In genomic region chr22:19868773-19869471, GRCh38 we compare ENCODE assay signal across 12 cellular contexts. TPM values are rescaled to one million over a fixed set of nuclear protein-coding genes. Genes with fewer than 3 reads are reported as not detected.
DNase-seq lines count a peak whose midpoint lies in the region; ATAC-seq, FAIRE-seq and TF ChIP-seq lines count a peak whose summit lies in the region.
"Had no signal": no experiment of that assay in that cellular context is flagged by ENCODE, and none has a peak within 500 bp of the region (broad histone marks: within the 10 kb centered on the region; RNA-seq: fewer than 3 reads in every experiment).

No MANE protein-coding gene starts in this region.

- peak; percentile 95 for FAIRE-seq in keratinocyte (lab: Jason Lieb, UNC)
- FAIRE-seq: A549 had no signal

- peak overlapping the region; percentile 62 for H3K4me2 ChIP-seq in keratinocyte (ENCODE audit: control insufficient read depth, extremely low read depth, insufficient read depth, low read depth, low read length)
- H3K4me2 ChIP-seq: A549 had no signal

- DNase-seq in activated CD4-positive, alpha-beta T cell treated with anti-CD3 and anti-CD28 coated beads for 1 hour, result peak; percentile 7
- DNase-seq in activated CD4-positive, alpha-beta T cell treated with anti-CD3 and anti-CD28 coated beads for 36 hours, result no peak
- DNase-seq in keratinocyte (ENCODE audit: low read depth, low spot score) (no peak), progenitor cell of endocrine pancreas (ENCODE audit: low spot score, unreplicated experiment) (no peak), HT-29 (ENCODE audit: low spot score) (no peak)
- DNase-seq in stimulated activated effector memory CD8-positive, alpha-beta T cell treated with anti-CD3 and anti-CD28 coated beads, Interleukin-12 subunit alpha, Interleukin-12 subunit beta, amount 100 ng/mL, for 72 hours (ENCODE audit: low spot score in 2 of 2), result no peak
- DNase-seq: effector memory CD4-positive, alpha-beta T cell; NCI-H1436; nephron progenitor cell had no signal

- intact Hi-C loops in activated CD4-positive, alpha-beta T cell treated with anti-CD3 and anti-CD28 coated beads for 36 hours (cut with DNase I, micrococcal nuclease), result no loop called here

- peaks cover 21% of the 10 kb centered on the region for H3K4me1 ChIP-seq in keratinocyte (ENCODE audit: control insufficient read depth, extremely low read depth, insufficient read depth, low read length)
- H3K4me1 ChIP-seq: A549 had no signal

- H3K9me3 Mint-ChIP-seq in activated CD4-positive, alpha-beta T cell treated with anti-CD3 and anti-CD28 coated beads for 36 hours (ENCODE audit: low read depth), result no peaks in the 10 kb centered on the region
- no peaks in the 10 kb centered on the region for H3K9me3 Mint-ChIP-seq in activated T-helper 17 cell treated with anti-CD3 and anti-CD28 coated beads, Interleukin-2, amount 50 U/mL, for 72 hours
- H3K9me3 Mint-ChIP-seq in stimulated activated effector memory CD8-positive, alpha-beta T cell treated with anti-CD3 and anti-CD28 coated beads, Interleukin-12 subunit alpha, Interleukin-12 subunit beta, amount 100 ng/mL, for 72 hours, result no peaks in the 10 kb centered on the region
- no peaks in the 10 kb centered on the region for H3K9me3 Mint-ChIP-seq in progenitor cell of endocrine pancreas (ENCODE audit: low read depth)
- H3K9me3 Mint-ChIP-seq: nephron progenitor cell had no signal

- H3K27ac Mint-ChIP-seq in activated CD4-positive, alpha-beta T cell treated with anti-CD3 and anti-CD28 coated beads for 36 hours, result no peak overlapping the region
- H3K27ac Mint-ChIP-seq in activated T-helper 17 cell treated with anti-CD3 and anti-CD28 coated beads, Interleukin-2, amount 50 U/mL, for 72 hours, result peak overlapping the region; percentile 36
- peak overlapping the region; percentile 35 for H3K27ac Mint-ChIP-seq in stimulated activated effector memory CD8-positive, alpha-beta T cell treated with anti-CD3 and anti-CD28 coated beads, Interleukin-12 subunit alpha, Interleukin-12 subunit beta, amount 100 ng/mL, for 72 hours
- H3K27ac Mint-ChIP-seq in progenitor cell of endocrine pancreas, result no peak overlapping the region
- H3K27ac Mint-ChIP-seq: nephron progenitor cell had no signal

- no peaks in the 10 kb centered on the region for H3K36me3 Mint-ChIP-seq in activated CD4-positive, alpha-beta T cell treated with anti-CD3 and anti-CD28 coated beads for 36 hours (ENCODE audit: low read depth)
- no peaks in the 10 kb centered on the region for H3K36me3 Mint-ChIP-seq in activated T-helper 17 cell treated with anti-CD3 and anti-CD28 coated beads, Interleukin-2, amount 50 U/mL, for 72 hours (ENCODE audit: low read depth)
- no peaks in the 10 kb centered on the region for H3K36me3 Mint-ChIP-seq in stimulated activated effector memory CD8-positive, alpha-beta T cell treated with anti-CD3 and anti-CD28 coated beads, Interleukin-12 subunit alpha, Interleukin-12 subunit beta, amount 100 ng/mL, for 72 hours
- no peaks in the 10 kb centered on the region for H3K36me3 Mint-ChIP-seq in progenitor cell of endocrine pancreas (ENCODE audit: insufficient read depth)

- ATAC-seq in activated CD4-positive, alpha-beta T cell treated with anti-CD3 and anti-CD28 coated beads for 36 hours, result no peak
- no peak for ATAC-seq in activated T-helper 17 cell treated with anti-CD3 and anti-CD28 coated beads, Interleukin-2, amount 50 U/mL, for 72 hours (replicated peaks)
- no peak for ATAC-seq in stimulated activated effector memory CD8-positive, alpha-beta T cell treated with anti-CD3 and anti-CD28 coated beads, Interleukin-12 subunit alpha, Interleukin-12 subunit beta, amount 100 ng/mL, for 72 hours
- ATAC-seq in GM21717 (IDR thresholded peaks at IDR 0.05; ENCODE audit: unreplicated experiment), result no peak
- ATAC-seq: A549 had no signal

- H3K4me3 Mint-ChIP-seq in activated CD4-positive, alpha-beta T cell treated with anti-CD3 and anti-CD28 coated beads for 36 hours, result no peak overlapping the region
- H3K4me3 Mint-ChIP-seq in activated T-helper 17 cell treated with anti-CD3 and anti-CD28 coated beads, Interleukin-2, amount 50 U/mL, for 72 hours, result no peak overlapping the region
- no peak overlapping the region for H3K4me3 Mint-ChIP-seq in stimulated activated effector memory CD8-positive, alpha-beta T cell treated with anti-CD3 and anti-CD28 coated beads, Interleukin-12 subunit alpha, Interleukin-12 subunit beta, amount 100 ng/mL, for 72 hours
- H3K4me3 Mint-ChIP-seq in progenitor cell of endocrine pancreas (ENCODE audit: low read depth), result no peak overlapping the region
- H3K4me3 Mint-ChIP-seq: nephron progenitor cell had no signal

- no peaks in the 10 kb centered on the region for H3K36me3 ChIP-seq in keratinocyte (ENCODE audit: control insufficient read depth in 2 of 2, extremely low read depth in 1 of 2, insufficient read depth in 2 of 2, low read length in 2 of 2)

- CTCF ChIA-PET in activated CD4-positive, alpha-beta T cell treated with anti-CD3 and anti-CD28 coated beads for 36 hours (lab: Charles Lee), result interaction anchor here (0.6 kb wide), 1 partner anchor 145 kb away, joined by 3 read pairs; the partner anchor contains the start of gene GP1BB

- H3K79me2 ChIP-seq in keratinocyte (ENCODE audit: control insufficient read depth, insufficient read depth, low read length), result no peaks in the 10 kb centered on the region

- no peaks in the 10 kb centered on the region for H4K20me1 ChIP-seq in keratinocyte (ENCODE audit: control insufficient read depth, extremely low read depth, insufficient read depth, low read length)

- H3K27ac ChIP-seq in keratinocyte (ENCODE audit: control insufficient read depth, insufficient read depth, low read length), result peak overlapping the region; percentile 33
- H3K27ac ChIP-seq: A549 had no signal

- POLR2A ChIA-PET in activated CD4-positive, alpha-beta T cell treated with anti-CD3 and anti-CD28 coated beads for 36 hours (lab: Charles Lee), result no interaction called here

- H2AFZ ChIP-seq in keratinocyte (ENCODE audit: control insufficient read depth, low read length), result peak overlapping the region; percentile 82

- H3K4me3 ChIP-seq in keratinocyte (ENCODE audit: control insufficient read depth in 2 of 3, extremely low read depth in 1 of 3, insufficient read depth in 2 of 3, low read depth in 1 of 3, low read length in 3 of 3), result peak overlapping the region in 1 of 3 experiments; percentile 27
- H3K4me3 ChIP-seq: A549 had no signal

- no peaks in the 10 kb centered on the region for H3K9me1 ChIP-seq in keratinocyte (ENCODE audit: control insufficient read depth, extremely low read depth, insufficient read depth, low read length)

- TF ChIP-seq CTCF in keratinocyte (optimal IDR thresholded peaks at IDR 0.05 in 1 of 3, IDR thresholded peaks at IDR 0.05 in 1 of 3, conservative IDR thresholded peaks at IDR 0.05 in 1 of 3; ENCODE audit: extremely low read depth in 1 of 3, insufficient read depth in 2 of 3, low read length in 3 of 3) (no peak), progenitor cell of endocrine pancreas (IDR thresholded peaks at IDR 0.05; ENCODE audit: unreplicated experiment) (no peak)

- no peaks in the 10 kb centered on the region for H3K27me3 ChIP-seq in keratinocyte (ENCODE audit: control insufficient read depth, extremely low read depth, insufficient read depth, low read length)

- H3K4me1 Mint-ChIP-seq in activated CD4-positive, alpha-beta T cell treated with anti-CD3 and anti-CD28 coated beads for 36 hours, result peaks cover under 1% of the 10 kb centered on the region
- no peaks in the 10 kb centered on the region for H3K4me1 Mint-ChIP-seq in activated T-helper 17 cell treated with anti-CD3 and anti-CD28 coated beads, Interleukin-2, amount 50 U/mL, for 72 hours
- no peaks in the 10 kb centered on the region for H3K4me1 Mint-ChIP-seq in stimulated activated effector memory CD8-positive, alpha-beta T cell treated with anti-CD3 and anti-CD28 coated beads, Interleukin-12 subunit alpha, Interleukin-12 subunit beta, amount 100 ng/mL, for 72 hours
- peaks cover 3% of the 10 kb centered on the region for H3K4me1 Mint-ChIP-seq in progenitor cell of endocrine pancreas (ENCODE audit: low read depth)
- H3K4me1 Mint-ChIP-seq: nephron progenitor cell had no signal

- dilution Hi-C loops in keratinocyte (cut with MboI; ENCODE audit: extremely low pct_ligation_motif_present, low sequenced_read_pairs), result no loop called here

- no peaks in the 10 kb centered on the region for H3K9me3 ChIP-seq in keratinocyte (ENCODE audit: control insufficient read depth, low read depth, low read length)
- H3K9me3 ChIP-seq: A549 had no signal

- H3K27me3 Mint-ChIP-seq in activated CD4-positive, alpha-beta T cell treated with anti-CD3 and anti-CD28 coated beads for 36 hours, result no peaks in the 10 kb centered on the region
- no peaks in the 10 kb centered on the region for H3K27me3 Mint-ChIP-seq in activated T-helper 17 cell treated with anti-CD3 and anti-CD28 coated beads, Interleukin-2, amount 50 U/mL, for 72 hours
- no peaks in the 10 kb centered on the region for H3K27me3 Mint-ChIP-seq in progenitor cell of endocrine pancreas

- H3K9ac ChIP-seq in keratinocyte (ENCODE audit: control insufficient read depth, extremely low read depth, insufficient read depth, low read length), result peak overlapping the region; percentile 35

RNA-seq across cellular contexts. Expression of gene GNB1L, which starts 14.2 kb away (rescaled TPM):
- 10 to 100 TPM in 1 of 2 experiments, 1 to 10 TPM in 1; 7.6 to 12.4 TPM for total RNA-seq in activated CD4-positive, alpha-beta T cell treated with anti-CD3 and anti-CD28 coated beads for 36 hours
- total RNA-seq in activated T-helper 17 cell treated with anti-CD3 and anti-CD28 coated beads, Interleukin-2, amount 50 U/mL, for 72 hours, result 10 to 100 TPM; 10.8 to 14.4 TPM
- 2.0 to 4.1 TPM (median 2.4 TPM) in 3 replicates for polyA plus RNA-seq in keratinocyte
- polyA plus RNA-seq in keratinocyte (2011; ENCODE audit: low read depth), result 5.8 TPM
- polyA plus RNA-seq in keratinocyte (2011; cell fraction: cytosol; rRNA removed), result 1.2 and 2.9 TPM in 2 replicates
- 1.8 and 2.1 TPM in 2 replicates for polyA plus RNA-seq in keratinocyte (2011; cell fraction: nucleus; rRNA removed)
- polyA plus RNA-seq in keratinocyte (2012; ENCODE audit: low replicate concordance), result 7.2 and 8.4 TPM in 2 replicates
- polyA minus RNA-seq in keratinocyte, result 0.49 to 2.0 TPM (median 1.2 TPM) in 3 replicates
- 11.3 TPM for polyA minus RNA-seq in keratinocyte (2011; cell fraction: cytosol; rRNA and poly(A)+ RNA removed)
- 2.2 and 3.4 TPM in 2 replicates for polyA minus RNA-seq in keratinocyte (2011; cell fraction: nucleus; rRNA and poly(A)+ RNA removed)
- 9.0 and 9.9 TPM in 2 replicates for total RNA-seq in progenitor cell of endocrine pancreas
- total RNA-seq in HT-29 (2014; rRNA removed; shearing (Covaris generic)), result 96.1 and 115 TPM in 2 replicates

RNA-seq across cellular contexts. Expression of gene RTL10, which starts 14.2 kb away (rescaled TPM):
- total RNA-seq in activated CD4-positive, alpha-beta T cell treated with anti-CD3 and anti-CD28 coated beads for 36 hours, result 10 to 100 TPM; 14.9 to 15.6 TPM
- 10 to 100 TPM; 13.0 to 16.4 TPM for total RNA-seq in activated T-helper 17 cell treated with anti-CD3 and anti-CD28 coated beads, Interleukin-2, amount 50 U/mL, for 72 hours
- 12.9 to 23.4 TPM (median 18.2 TPM) in 3 replicates for polyA plus RNA-seq in keratinocyte
- polyA plus RNA-seq in keratinocyte (2011; ENCODE audit: low read depth), result 6.1 TPM
- polyA plus RNA-seq in keratinocyte (2011; cell fraction: cytosol; rRNA removed), result 9.3 and 14.5 TPM in 2 replicates
- 32.8 and 44.8 TPM in 2 replicates for polyA plus RNA-seq in keratinocyte (2011; cell fraction: nucleus; rRNA removed)
- polyA plus RNA-seq in keratinocyte (2012; ENCODE audit: low replicate concordance), result 16.5 and 19.8 TPM in 2 replicates
- polyA minus RNA-seq in keratinocyte, result 26.9 to 120 TPM (median 32.7 TPM) in 3 replicates
- 13.6 TPM for polyA minus RNA-seq in keratinocyte (2011; cell fraction: cytosol; rRNA and poly(A)+ RNA removed)
- 19.3 and 28.2 TPM in 2 replicates for polyA minus RNA-seq in keratinocyte (2011; cell fraction: nucleus; rRNA and poly(A)+ RNA removed)
- total RNA-seq in progenitor cell of endocrine pancreas, result 27.2 and 27.4 TPM in 2 replicates
- 37.9 and 42.8 TPM in 2 replicates for total RNA-seq in HT-29 (2014; rRNA removed; shearing (Covaris generic))

Comparison
In these comparisons a context has a peak if more than half of its experiments do, and no peak if none do; other contexts are left out.
1. H3K27ac Mint-ChIP-seq: peak in activated T-helper 17 cell treated with anti-CD3 and anti-CD28 coated beads, Interleukin-2, amount 50 U/mL, for 72 hours (single experiment) and stimulated activated effector memory CD8-positive, alpha-beta T cell treated with anti-CD3 and anti-CD28 coated beads, Interleukin-12 subunit alpha, Interleukin-12 subunit beta, amount 100 ng/mL, for 72 hours (single experiment); none in activated CD4-positive, alpha-beta T cell treated with anti-CD3 and anti-CD28 coated beads for 36 hours (single experiment) and progenitor cell of endocrine pancreas (single experiment).